ENCODE assay signal across 21 cellular contexts in the genomic region with DNA sequence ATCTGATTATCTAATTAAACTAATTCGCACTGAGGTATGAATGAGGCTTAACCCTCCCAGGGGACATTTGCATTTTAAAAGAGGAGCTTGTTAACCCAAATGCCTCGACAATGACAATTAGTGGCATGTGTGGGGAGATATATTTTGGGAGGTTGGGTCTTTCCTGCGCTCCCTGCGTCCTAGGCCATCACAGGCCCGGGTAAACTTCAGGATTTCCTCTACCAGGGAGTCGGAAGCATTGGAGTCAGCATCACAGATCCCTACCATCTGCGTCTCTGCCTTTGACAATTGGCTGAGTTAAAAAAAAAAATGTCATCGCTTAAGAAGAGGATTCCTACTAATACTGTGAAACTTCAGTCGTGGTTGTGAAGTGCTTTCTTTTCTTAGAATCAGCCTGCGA. TPM values are rescaled to one million over a fixed set of nuclear protein-coding genes. Genes with fewer than 3 reads are reported as not detected.
"Had no signal": no experiment of that assay in that cellular context is flagged by ENCODE, and none has a peak within 500 bp of the region (broad histone marks: within the 10 kb centered on the region; RNA-seq: fewer than 3 reads in every experiment).

No MANE protein-coding gene starts in this region.

- H3K27ac ChIP-seq: colonic mucosa, foreskin keratinocyte, ovary, right atrium auricular region, sigmoid colon, suprapubic skin, thyroid gland, upper lobe of left lung, uterus had no signal

- H3K27ac Mint-ChIP-seq: naive thymus-derived CD8-positive, alpha-beta T cell had no signal

- H3K27me3 ChIP-seq: colonic mucosa, foreskin keratinocyte, ovary, right atrium auricular region, sigmoid colon, suprapubic skin, thyroid gland, upper lobe of left lung, uterus had no signal

- H3K4me1 ChIP-seq: colonic mucosa, foreskin keratinocyte, right atrium auricular region, sigmoid colon, suprapubic skin, thyroid gland, upper lobe of left lung, uterus had no signal

- H3K4me3 Mint-ChIP-seq: naive thymus-derived CD8-positive, alpha-beta T cell; neural crest cell had no signal

- H3K4me3 ChIP-seq: colonic mucosa, mucosa of descending colon, ovary, right atrium auricular region, sigmoid colon, suprapubic skin, thyroid gland, upper lobe of left lung, uterus had no signal

- H3K9me3 ChIP-seq: colonic mucosa, mucosa of descending colon, ovary, right atrium auricular region, sigmoid colon, suprapubic skin, thyroid gland, upper lobe of left lung, uterus had no signal

- DNase-seq: colonic mucosa; dermis blood vessel endothelial cell; erythroblast; foreskin keratinocyte; kidney glomerular epithelial cell; mucosa of descending colon; naive thymus-derived CD8-positive, alpha-beta T cell; nucleus accumbens; ovary; sigmoid colon; small intestine; stimulated activated CD4-positive, alpha-beta T cell treated with anti-CD3 and anti-CD28 coated beads, Interleukin-2, amount 100 ng/mL, for 48 hours; stimulated activated naive CD4-positive, alpha-beta T cell treated with Interleukin-2 at 50 U/mL for 16 hours; thyroid gland; upper lobe of left lung; uterus had no signal

- H3K36me3 Mint-ChIP-seq: naive thymus-derived CD8-positive, alpha-beta T cell had no signal

- H3K9me3 Mint-ChIP-seq: neural crest cell had no signal

- FAIRE-seq: endothelial cell of umbilical vein, islet of Langerhans, small intestine had no signal

- H3K36me3 ChIP-seq: colonic mucosa, ovary, right atrium auricular region, sigmoid colon, suprapubic skin, thyroid gland, upper lobe of left lung, uterus had no signal

- H3K4me1 Mint-ChIP-seq: naive thymus-derived CD8-positive, alpha-beta T cell; neural crest cell had no signal

RNA-seq across cellular contexts. Expression of gene TENM3, which starts 50.6 kb away (rescaled TPM):
- total RNA-seq: naive thymus-derived CD8-positive, alpha-beta T cell had no signal
- polyA plus RNA-seq: naive thymus-derived CD8-positive, alpha-beta T cell had no signal
